32 cellular contexts compared by ENCODE assay signal in genomic region chr6:20233007-20233730, GRCh38.
"Had no signal": no experiment of that assay in that cellular context is flagged by ENCODE, and none has a peak within 500 bp of the region (broad histone marks: within the 10 kb centered on the region; RNA-seq: fewer than 3 reads in every experiment).

No MANE protein-coding gene starts in this region.

- ATAC-seq: activated CD8-positive, alpha-beta T cell treated with anti-CD3 and anti-CD28 coated beads for 36 hours; activated naive CD4-positive, alpha-beta T cell treated with anti-CD3 and anti-CD28 coated beads, Interleukin-2, amount 50 U/mL, for 72 hours; activated T-cell treated with anti-CD3 and anti-CD28 coated beads, Interleukin-2, amount 50 U/mL, for 4 hours; activated T-cell treated with anti-CD3 and anti-CD28 coated beads, Interleukin-2, amount 50 U/mL, for 72 hours; activated T-helper 17 cell treated with anti-CD3 and anti-CD28 coated beads, Interleukin-2, amount 50 U/mL, for 72 hours; body of pancreas had no signal

- DNase-seq: activated B cell treated with CpG ODN at 0.5 μM for 24 hours; activated CD4-positive, alpha-beta memory T cell treated with anti-CD3 and anti-CD28 coated beads for 36 hours; activated CD4-positive, alpha-beta T cell treated with anti-CD3 and anti-CD28 coated beads for 4 hours; activated CD4-positive, alpha-beta T cell treated with anti-CD3 and anti-CD28 coated beads, Interleukin-2, amount 10 ng/mL, durations not matched to agents 24 days and 14 days; activated CD4-positive, alpha-beta T cell treated with anti-CD3 and anti-CD28 coated beads, Interleukin-2, amount 50 U/mL, for 1 hour; activated CD4-positive, alpha-beta T cell treated with anti-CD3 and anti-CD28 coated beads, Interleukin-2, amount 50 U/mL, for 4 hours; activated CD4-positive, CD25-positive, alpha-beta regulatory T cell treated with anti-CD3 and anti-CD28 coated beads, Interleukin-2, amount 50 U/mL, for 72 hours; activated CD8-positive, alpha-beta memory T cell treated with anti-CD3 and anti-CD28 coated beads, Interleukin-2, amount 50 U/mL, for 4 hours; activated CD8-positive, alpha-beta T cell treated with anti-CD3 and anti-CD28 coated beads for 36 hours; activated effector memory CD4-positive, alpha-beta T cell treated with anti-CD3 and anti-CD28 coated beads, Interleukin-2, amount 50 U/mL, for 16 hours; activated gamma-delta T cell treated with Interleukin-2 at 50 U/mL for 16 hours; activated naive CD4-positive, alpha-beta T cell; activated naive CD4-positive, alpha-beta T cell treated with anti-CD3 and anti-CD28 coated beads for 36 hours; activated naive CD4-positive, alpha-beta T cell treated with anti-CD3 and anti-CD28 coated beads, Interleukin-2, amount 50 U/mL, for 16 hours; activated naive CD8-positive, alpha-beta T cell treated with anti-CD3 and anti-CD28 coated beads for 36 hours; activated T-cell treated with anti-CD3 and anti-CD28 coated beads for 4 hours; activated T-cell treated with anti-CD3 and anti-CD28 coated beads, Interleukin-2, amount 50 U/mL, for 1 hour; activated T-cell treated with anti-CD3 and anti-CD28 coated beads, Interleukin-2, amount 50 U/mL, for 4 hours; activated T-cell treated with anti-CD3 and anti-CD28 coated beads, Interleukin-2, amount 50 U/mL, for 72 hours; adrenal gland; amniotic stem cell; aorta; body of pancreas; brain microvascular endothelial cell; central memory CD4-positive, alpha-beta T cell; T-helper 1 cell; T-helper 2 cell; T-helper 9 cell had no signal

- H3K27ac ChIP-seq: adrenal gland, body of pancreas, brain microvascular endothelial cell, breast epithelium, VCaP had no signal

- H3K36me3 ChIP-seq: adrenal gland, brain microvascular endothelial cell, breast epithelium had no signal

- H3K9me3 ChIP-seq: adrenal gland, body of pancreas, breast epithelium had no signal

- H3K4me1 ChIP-seq: adrenal gland, body of pancreas, breast epithelium had no signal

- H3K27me3 ChIP-seq: adrenal gland, body of pancreas, brain microvascular endothelial cell, breast epithelium had no signal

- H3K4me3 ChIP-seq: adrenal gland, body of pancreas, breast epithelium had no signal
